ENCODE assay signal across 9 cellular contexts in the genomic region with DNA sequence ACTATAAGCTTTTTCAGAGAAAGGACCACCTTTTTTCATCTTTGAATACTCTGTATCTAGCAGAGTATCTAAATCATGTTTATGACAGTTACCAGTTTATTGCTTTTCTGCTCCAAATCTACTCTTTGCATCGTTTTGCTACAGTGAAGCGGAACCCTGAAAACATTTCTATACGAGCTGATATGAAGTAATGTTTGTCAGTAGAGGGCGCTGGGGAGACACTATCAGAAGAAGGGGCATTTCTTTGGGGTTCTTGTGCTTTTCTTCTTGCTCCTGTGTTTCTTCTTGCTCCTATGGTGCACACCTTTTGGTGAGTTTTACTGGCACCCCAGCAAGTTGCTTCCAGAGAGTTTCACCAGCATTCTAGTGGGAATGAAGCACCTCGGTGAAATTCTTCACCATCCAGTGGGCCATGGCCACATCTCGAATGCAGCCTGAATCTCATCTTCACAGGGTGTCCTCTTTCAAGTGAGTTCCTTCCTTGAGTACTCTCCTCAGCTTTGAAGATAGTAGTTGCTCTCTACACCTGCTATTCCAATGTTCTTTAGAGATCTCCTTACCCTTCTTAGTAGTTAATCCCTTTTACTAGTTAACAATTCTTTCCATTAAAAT.
DNase-seq lines count a peak whose midpoint lies in the region; ATAC-seq and TF ChIP-seq lines count a peak whose summit lies in the region.
"Had no signal": no experiment of that assay in that cellular context is flagged by ENCODE, and none has a peak within 500 bp of the region (broad histone marks: within the 10 kb centered on the region; RNA-seq: fewer than 3 reads in every experiment).

No MANE protein-coding gene starts in this region.

- no peak for DNase-seq in AG09309 (ENCODE audit: low read depth)
- DNase-seq in ELR (ENCODE audit: low read depth) = peak; percentile 78
- peak; percentile 33 for DNase-seq in NT2/D1 (ENCODE audit: low read depth, low spot score)
- DNase-seq in effector memory CD8-positive, alpha-beta T cell = peak in 2 of 3 experiments; percentile 11 to 19
- DNase-seq in retinal pigment epithelial cell (ENCODE audit: low read depth) = no peak
- no peak for DNase-seq in C1 segment of cervical spinal cord (lab: John Stamatoyannopoulos, UW)
- no peak for DNase-seq in putamen (ENCODE audit: low spot score)

- H3K36me3 Mint-ChIP-seq in effector memory CD8-positive, alpha-beta T cell (ENCODE audit: insufficient read depth) = no peaks in the 10 kb centered on the region
- H3K36me3 Mint-ChIP-seq: IgD-negative memory B cell had no signal

- H3K9ac ChIP-seq in NT2/D1 (ENCODE audit: insufficient read length, low read depth) = no peak overlapping the region

- H3K9me3 ChIP-seq in NT2/D1 (ENCODE audit: insufficient read depth, low read length) = no peaks in the 10 kb centered on the region

- H3K4me1 Mint-ChIP-seq in effector memory CD8-positive, alpha-beta T cell (ENCODE audit: low read depth in 2 of 2) = peaks cover 0 to 4% of the 10 kb centered on the region in 2 donors
- H3K4me1 Mint-ChIP-seq: IgD-negative memory B cell had no signal

- H3K4me1 ChIP-seq in NT2/D1 (ENCODE audit: insufficient read depth, insufficient read length) = no peaks in the 10 kb centered on the region

- TF ChIP-seq CTCF in AG09309 (IDR thresholded peaks at IDR 0.05; ENCODE audit: control insufficient read depth, insufficient read depth, low read depth, low read length, missing control alignments) (peak; percentile 66), retinal pigment epithelial cell (conservative IDR thresholded peaks at IDR 0.05; ENCODE audit: low read depth, low read length) (peak; percentile 52)

- no peaks in the 10 kb centered on the region for H3K36me3 ChIP-seq in NT2/D1 (ENCODE audit: insufficient read depth, insufficient read length, low read length)

- no peaks in the 10 kb centered on the region for H3K27me3 ChIP-seq in NT2/D1 (ENCODE audit: insufficient read depth, insufficient read length)

- no peak overlapping the region for H3K27ac Mint-ChIP-seq in effector memory CD8-positive, alpha-beta T cell
- H3K27ac Mint-ChIP-seq: IgD-negative memory B cell had no signal

- H3K4me3 Mint-ChIP-seq in effector memory CD8-positive, alpha-beta T cell = no peak overlapping the region
- H3K4me3 Mint-ChIP-seq: IgD-negative memory B cell had no signal

- H3K4me3 ChIP-seq in AG09309 (ENCODE audit: control insufficient read depth, low read depth, low read length) (no peak overlapping the region), NT2/D1 (ENCODE audit: insufficient read length, low read depth) (no peak overlapping the region), retinal pigment epithelial cell (ENCODE audit: low read length) (no peak overlapping the region)

- ATAC-seq in effector memory CD8-positive, alpha-beta T cell (replicated peaks) = no peak
- ATAC-seq in GM18867 (IDR thresholded peaks at IDR 0.05; ENCODE audit: unreplicated experiment) = no peak

- no peaks in the 10 kb centered on the region for H3K9me3 Mint-ChIP-seq in effector memory CD8-positive, alpha-beta T cell

- H3K27me3 Mint-ChIP-seq in effector memory CD8-positive, alpha-beta T cell = peaks cover 50 to 73% of the 10 kb centered on the region in 2 donors

Comparison
In these comparisons a context has a peak if more than half of its experiments do, and no peak if none do; other contexts are left out.
1. DNase-seq: peak in ELR (single experiment), NT2/D1 (single experiment) and effector memory CD8-positive, alpha-beta T cell (2 of 3); none in AG09309 (single experiment), retinal pigment epithelial cell (single experiment), C1 segment of cervical spinal cord (0 of 14) and putamen (single experiment).